11 cellular contexts compared by ENCODE assay signal in the genomic region with DNA sequence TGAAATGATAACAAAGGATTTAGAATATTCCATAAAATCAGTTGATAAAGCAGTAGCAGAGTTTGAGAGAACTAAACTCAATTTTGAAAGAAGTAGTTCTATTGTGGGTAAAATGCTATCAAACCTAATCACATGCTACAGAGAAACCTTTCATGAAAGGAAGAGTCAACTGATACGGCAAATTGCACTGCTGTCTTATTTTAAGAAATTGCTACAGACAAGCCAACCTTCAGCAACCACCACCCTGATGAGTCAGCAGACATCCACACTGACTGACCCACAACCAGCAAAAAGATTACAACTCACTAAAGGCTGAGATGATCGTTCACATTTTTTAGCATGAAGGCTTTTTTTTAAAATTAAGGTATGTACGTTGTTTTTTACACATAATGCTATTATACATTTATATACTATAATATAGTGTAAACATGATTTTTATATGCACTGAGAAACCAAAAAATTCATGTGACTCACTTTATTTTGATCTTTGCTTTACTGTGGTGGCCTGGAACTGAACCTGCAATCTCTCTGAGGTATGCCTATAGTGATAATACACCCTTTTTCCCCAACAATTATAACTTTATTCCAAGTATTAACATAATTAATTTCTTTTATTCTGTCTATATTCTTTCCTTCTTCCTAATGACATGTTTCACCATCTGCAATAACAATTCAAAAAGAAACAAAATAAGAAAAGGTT.
DNase-seq lines count a peak whose midpoint lies in the region; ATAC-seq, FAIRE-seq and TF ChIP-seq lines count a peak whose summit lies in the region.
"Had no signal": no experiment of that assay in that cellular context is flagged by ENCODE, and none has a peak within 500 bp of the region (broad histone marks: within the 10 kb centered on the region; RNA-seq: fewer than 3 reads in every experiment).

No MANE protein-coding gene starts in this region.

- H3K4me1 ChIP-seq in skeletal muscle satellite cell (ENCODE audit: control insufficient read depth, insufficient read depth, low read length), result peaks cover 39% of the 10 kb centered on the region

- H3K9ac ChIP-seq in skeletal muscle satellite cell (ENCODE audit: low read depth, low read length), result no peak overlapping the region
- H3K9ac ChIP-seq: neural progenitor cell had no signal

- H3K4me2 ChIP-seq in skeletal muscle satellite cell (ENCODE audit: low read length), result peak overlapping the region; percentile 66
- H3K4me2 ChIP-seq: neural progenitor cell had no signal

- no peaks in the 10 kb centered on the region for H3K9me3 ChIP-seq in skeletal muscle satellite cell (replicated peaks; ENCODE audit: low read length)

- no peak overlapping the region for H3K4me3 Mint-ChIP-seq in activated T-cell treated with anti-CD3 and anti-CD28 coated beads, Interleukin-2, amount 50 U/mL, for 72 hours
- H3K4me3 Mint-ChIP-seq in activated T-cell treated with anti-CD3 and anti-CD28 coated beads, Interleukin-2, amount 50 U/mL, for 24 hours, result no peak overlapping the region
- H3K4me3 Mint-ChIP-seq in chondrocyte (ENCODE audit: unreplicated experiment), result no peak overlapping the region
- no peak overlapping the region for H3K4me3 Mint-ChIP-seq in effector memory CD8-positive, alpha-beta T cell
- H3K4me3 Mint-ChIP-seq: neural progenitor cell had no signal

- no peaks in the 10 kb centered on the region for H3K36me3 ChIP-seq in skeletal muscle satellite cell (ENCODE audit: insufficient read depth, low read length)
- H3K36me3 ChIP-seq: neural progenitor cell had no signal

- peak; percentile 73 to 77 for ATAC-seq in activated T-cell treated with anti-CD3 and anti-CD28 coated beads, Interleukin-2, amount 50 U/mL, for 72 hours (replicated peaks in 1 of 2)
- ATAC-seq in effector memory CD8-positive, alpha-beta T cell (replicated peaks), result no peak

- H3K27ac Mint-ChIP-seq in activated T-cell treated with anti-CD3 and anti-CD28 coated beads, Interleukin-2, amount 50 U/mL, for 72 hours, result no peak overlapping the region
- H3K27ac Mint-ChIP-seq in activated T-cell treated with anti-CD3 and anti-CD28 coated beads, Interleukin-2, amount 50 U/mL, for 24 hours, result no peak overlapping the region
- peak overlapping the region; percentile 75 for H3K27ac Mint-ChIP-seq in chondrocyte (ENCODE audit: unreplicated experiment)
- H3K27ac Mint-ChIP-seq in effector memory CD8-positive, alpha-beta T cell, result no peak overlapping the region
- H3K27ac Mint-ChIP-seq: neural progenitor cell had no signal

- H3K36me3 Mint-ChIP-seq in activated T-cell treated with anti-CD3 and anti-CD28 coated beads, Interleukin-2, amount 50 U/mL, for 72 hours (ENCODE audit: insufficient read depth in 2 of 2), result peaks cover 2 to 3% of the 10 kb centered on the region in 2 donors
- peaks cover 3% of the 10 kb centered on the region for H3K36me3 Mint-ChIP-seq in activated T-cell treated with anti-CD3 and anti-CD28 coated beads, Interleukin-2, amount 50 U/mL, for 24 hours (ENCODE audit: low read depth)
- no peaks in the 10 kb centered on the region for H3K36me3 Mint-ChIP-seq in chondrocyte (ENCODE audit: low read depth)
- no peaks in the 10 kb centered on the region for H3K36me3 Mint-ChIP-seq in effector memory CD8-positive, alpha-beta T cell (ENCODE audit: insufficient read depth)
- H3K36me3 Mint-ChIP-seq: neural progenitor cell had no signal

- H3K4me1 Mint-ChIP-seq in activated T-cell treated with anti-CD3 and anti-CD28 coated beads, Interleukin-2, amount 50 U/mL, for 72 hours (ENCODE audit: low read depth), result peaks cover 25% of the 10 kb centered on the region
- H3K4me1 Mint-ChIP-seq in activated T-cell treated with anti-CD3 and anti-CD28 coated beads, Interleukin-2, amount 50 U/mL, for 24 hours (ENCODE audit: low read depth), result peaks cover 25% of the 10 kb centered on the region
- peaks cover 42% of the 10 kb centered on the region for H3K4me1 Mint-ChIP-seq in chondrocyte (ENCODE audit: low read depth)
- peaks cover 11 to 15% of the 10 kb centered on the region in 2 donors for H3K4me1 Mint-ChIP-seq in effector memory CD8-positive, alpha-beta T cell (ENCODE audit: low read depth in 2 of 2)
- H3K4me1 Mint-ChIP-seq: neural progenitor cell had no signal

- TF ChIP-seq CTCF in chondrocyte (IDR thresholded peaks at IDR 0.05), result no peak

- peak; percentile 8 to 24 for DNase-seq in activated T-cell treated with anti-CD3 and anti-CD28 coated beads, Interleukin-2, amount 50 U/mL, for 72 hours
- DNase-seq in activated T-cell treated with anti-CD3 and anti-CD28 coated beads, Interleukin-2, amount 50 U/mL, for 24 hours, result no peak
- peak; percentile 8 for DNase-seq in NCI-H460 (ENCODE audit: extremely low read depth, low read depth)
- no peak for DNase-seq in chondrocyte (ENCODE audit: low spot score)
- DNase-seq in effector memory CD8-positive, alpha-beta T cell, result no peak
- DNase-seq in anterior cingulate cortex (lab: John Stamatoyannopoulos, UW), result no peak
- DNase-seq in GM19239 (ENCODE audit: insufficient read length, low spot score), result no peak
- DNase-seq: NCI-H1105 treated with DMSO at 0.1 percent for 48 hours; stimulated activated naive CD4-positive, alpha-beta T cell had no signal

- H3K4me3 ChIP-seq in skeletal muscle satellite cell (ENCODE audit: low read length), result no peak overlapping the region
- H3K4me3 ChIP-seq: neural progenitor cell had no signal

- H3K9me3 Mint-ChIP-seq in activated T-cell treated with anti-CD3 and anti-CD28 coated beads, Interleukin-2, amount 50 U/mL, for 72 hours, result no peaks in the 10 kb centered on the region
- no peaks in the 10 kb centered on the region for H3K9me3 Mint-ChIP-seq in activated T-cell treated with anti-CD3 and anti-CD28 coated beads, Interleukin-2, amount 50 U/mL, for 24 hours
- H3K9me3 Mint-ChIP-seq in chondrocyte (ENCODE audit: low read depth), result peaks cover 8% of the 10 kb centered on the region
- H3K9me3 Mint-ChIP-seq in effector memory CD8-positive, alpha-beta T cell, result no peaks in the 10 kb centered on the region
- H3K9me3 Mint-ChIP-seq: neural progenitor cell had no signal

- no peak for FAIRE-seq in GM19239 (lab: Jason Lieb, UNC)

- H3K27me3 ChIP-seq in skeletal muscle satellite cell (ENCODE audit: control insufficient read depth, insufficient read depth, low read length), result no peaks in the 10 kb centered on the region
- H3K27me3 ChIP-seq: neural progenitor cell had no signal

- H3K27me3 Mint-ChIP-seq in activated T-cell treated with anti-CD3 and anti-CD28 coated beads, Interleukin-2, amount 50 U/mL, for 72 hours (ENCODE audit: low read depth), result no peaks in the 10 kb centered on the region
- no peaks in the 10 kb centered on the region for H3K27me3 Mint-ChIP-seq in activated T-cell treated with anti-CD3 and anti-CD28 coated beads, Interleukin-2, amount 50 U/mL, for 24 hours
- no peaks in the 10 kb centered on the region for H3K27me3 Mint-ChIP-seq in chondrocyte (ENCODE audit: low read depth)
- no peaks in the 10 kb centered on the region for H3K27me3 Mint-ChIP-seq in effector memory CD8-positive, alpha-beta T cell

Comparison
In these comparisons a context has a peak if more than half of its experiments do, and no peak if none do; other contexts are left out.
1. DNase-seq: peak in activated T-cell treated with anti-CD3 and anti-CD28 coated beads, Interleukin-2, amount 50 U/mL, for 72 hours (2 of 2) and NCI-H460 (single experiment); none in activated T-cell treated with anti-CD3 and anti-CD28 coated beads, Interleukin-2, amount 50 U/mL, for 24 hours (single experiment), chondrocyte (single experiment), effector memory CD8-positive, alpha-beta T cell (0 of 3), anterior cingulate cortex (0 of 58) and GM19239 (single experiment).